10 cellular contexts compared by ENCODE assay signal in the genomic region with DNA sequence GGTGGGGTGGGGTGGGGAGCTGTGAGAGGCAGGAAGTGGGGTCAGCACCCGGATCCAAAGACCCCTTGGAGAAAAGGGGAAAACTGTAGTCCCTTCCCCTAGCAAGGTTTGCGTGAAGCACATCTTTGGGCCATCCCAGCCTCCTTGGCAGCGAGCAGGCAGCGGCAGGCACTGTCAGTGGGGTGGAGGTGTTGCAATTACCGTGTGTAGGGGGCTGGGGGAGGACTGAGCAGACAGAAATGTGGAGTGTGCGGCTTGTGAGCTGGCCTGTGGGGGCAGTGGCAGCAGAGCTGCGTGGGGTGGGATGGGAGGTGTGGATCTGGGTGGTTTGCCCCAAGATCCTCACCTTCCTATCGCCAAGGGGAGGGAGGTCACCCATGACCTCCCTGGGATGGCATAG. TPM values are rescaled to one million over a fixed set of nuclear protein-coding genes. Genes with fewer than 3 reads are reported as not detected.
DNase-seq lines count a peak whose midpoint lies in the region; ATAC-seq and TF ChIP-seq lines count a peak whose summit lies in the region.
"Had no signal": no experiment of that assay in that cellular context is flagged by ENCODE, and none has a peak within 500 bp of the region (broad histone marks: within the 10 kb centered on the region; RNA-seq: fewer than 3 reads in every experiment).

No MANE protein-coding gene starts in this region.

- peak overlapping the region; percentile 91 to 98 for H3K27ac ChIP-seq in right atrium auricular region
- peak overlapping the region; percentile 66 for H3K27ac ChIP-seq in skeletal muscle tissue (ENCODE audit: low read depth, low read length)
- H3K27ac ChIP-seq: HL-60 had no signal

- H3K27ac Mint-ChIP-seq in WTC11: peak overlapping the region; percentile 76; the same call in 1 of the 2 replicates

- no peaks in the 10 kb centered on the region for H3K9me3 ChIP-seq in right atrium auricular region
- no peaks in the 10 kb centered on the region for H3K9me3 ChIP-seq in skeletal muscle tissue (ENCODE audit: control insufficient read depth in 3 of 3, low read length in 3 of 3)

- no peaks in the 10 kb centered on the region for H3K9me3 Mint-ChIP-seq in WTC11

- DNase-seq in HK-2 (ENCODE audit: unreplicated experiment) (peak; percentile 37), WTC11 (ENCODE audit: low spot score) (no peak), right atrium auricular region (ENCODE audit: low spot score) (no peak), NCI-H2171 treated with DMSO at 0.1 percent for 48 hours (lab: John Stamatoyannopoulos, UW) (no peak), SKM-1 (lab: John Stamatoyannopoulos, UW; ENCODE audit: unreplicated experiment) (no peak), amygdala (lab: John Stamatoyannopoulos, UW) (no peak)
- DNase-seq: foreskin melanocyte had no signal

- peaks cover 49% of the 10 kb centered on the region for H3K4me1 Mint-ChIP-seq in WTC11

- no peaks in the 10 kb centered on the region; the same call in 1 of the 2 replicates for H3K27me3 Mint-ChIP-seq in WTC11 (ENCODE audit: low read depth)

- no peaks in the 10 kb centered on the region for H3K36me3 Mint-ChIP-seq in WTC11

- TF ChIP-seq CTCF in WTC11 (IDR thresholded peaks at IDR 0.05): no peak
- no peak for TF ChIP-seq CTCF in right atrium auricular region (IDR thresholded peaks at IDR 0.05)

- H3K4me3 Mint-ChIP-seq in WTC11: no peak overlapping the region

- H3K9ac ChIP-seq in skeletal muscle tissue (ENCODE audit: low read depth in 1 of 3, low read length in 3 of 3): peak overlapping the region; percentile 50 to 57 (median 57)

- CTCF ChIA-PET in WTC11 (lab: Charles Lee): interaction anchor here (1.1 to 2.2 kb wide), 3 partner anchors 13 to 51 kb away, joined by 3 to 13 read pairs (median 4); no protein-coding TSS in a partner anchor

- H3K27me3 ChIP-seq in right atrium auricular region: no peaks in the 10 kb centered on the region
- no peaks in the 10 kb centered on the region for H3K27me3 ChIP-seq in skeletal muscle tissue (ENCODE audit: control insufficient read depth in 3 of 3, insufficient read depth in 3 of 3, low read length in 3 of 3)

- ATAC-seq in WTC11 (no peak), HG03025 (IDR thresholded peaks at IDR 0.05; ENCODE audit: low FRiP score, unreplicated experiment) (no peak)

- H3K4me3 ChIP-seq in right atrium auricular region: peak overlapping the region in 1 of 2 donors; percentile 34
- H3K4me3 ChIP-seq in skeletal muscle tissue (ENCODE audit: low read length in 3 of 3): peak overlapping the region in 1 of 3 donors; percentile 29

- POLR2A ChIA-PET in WTC11 (lab: Charles Lee): no interaction called here

- H3K36me3 ChIP-seq in right atrium auricular region: no peaks in the 10 kb centered on the region
- no peaks in the 10 kb centered on the region for H3K36me3 ChIP-seq in skeletal muscle tissue (ENCODE audit: control insufficient read depth in 3 of 3, insufficient read depth in 3 of 3, low read length in 3 of 3)

- H3K4me1 ChIP-seq in right atrium auricular region: peaks cover 0 to 84% of the 10 kb centered on the region in 2 donors
- H3K4me1 ChIP-seq in skeletal muscle tissue (ENCODE audit: control insufficient read depth in 3 of 3, insufficient read depth in 3 of 3, low read length in 3 of 3): peaks cover 81 to 82% (median 82%) of the 10 kb centered on the region in 3 donors

TF ChIP-seq in WTC11, 78 proteins besides CTCF, POLR2A, EP300 and RAD21:
- TF ChIP-seq GRHL2 (CRISPR knock-in tag; IDR thresholded peaks at IDR 0.05; ENCODE audit: insufficient replicate concordance, severe bottlenecking): no peak
- TF ChIP-seq JUN (CRISPR knock-in tag; IDR thresholded peaks at IDR 0.05): no peak
- TF ChIP-seq NFYB (CRISPR knock-in tag; conservative IDR thresholded peaks at IDR 0.05; ENCODE audit: low read depth): no peak
- TF ChIP-seq USF1 (CRISPR knock-in tag; IDR thresholded peaks at IDR 0.05): no peak
- TF ChIP-seq, protein P1, sequence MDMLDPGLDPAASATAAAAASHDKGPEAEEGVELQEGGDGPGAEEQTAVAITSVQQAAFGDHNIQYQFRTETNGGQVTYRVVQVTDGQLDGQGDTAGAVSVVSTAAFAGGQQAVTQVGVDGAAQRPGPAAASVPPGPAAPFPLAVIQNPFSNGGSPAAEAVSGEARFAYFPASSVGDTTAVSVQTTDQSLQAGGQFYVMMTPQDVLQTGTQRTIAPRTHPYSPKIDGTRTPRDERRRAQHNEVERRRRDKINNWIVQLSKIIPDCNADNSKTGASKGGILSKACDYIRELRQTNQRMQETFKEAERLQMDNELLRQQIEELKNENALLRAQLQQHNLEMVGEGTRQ (CRISPR knock-in tag; IDR thresholded peaks at IDR 0.05): no peak
- TF ChIP-seq RORB (CRISPR knock-in tag; IDR thresholded peaks at IDR 0.05): no peak

RNA-seq across cellular contexts. Expression of gene DAGLA, which starts 16.4 kb away (rescaled TPM):
- total RNA-seq in WTC11 (2021) (3.1 to 3.4 TPM (median 3.4 TPM) in 3 replicates), right atrium auricular region (1 to 10 TPM; 3.9 to 5.7 TPM), skeletal muscle tissue (1.0 TPM)

RNA-seq across cellular contexts. Expression of gene MYRF, which starts 55.8 kb away (rescaled TPM):
- total RNA-seq in WTC11 (2021) (4.9 to 5.9 TPM (median 5.2 TPM) in 3 replicates), right atrium auricular region (10 to 100 TPM in 1 of 2 donors, 1 to 10 TPM in 1; 7.0 to 13.1 TPM), skeletal muscle tissue (not detected)
